ENCODE assay signal across 1 cellular context in genomic region chr6:39471954-39472659, GRCh38.
TF ChIP-seq lines count a peak whose summit lies in the region.

No MANE protein-coding gene starts in this region.

TF ChIP-seq in GM12878, 131 proteins besides CTCF, POLR2A, EP300 and RAD21 (continued from another document):
- TF ChIP-seq RAD51 (IDR thresholded peaks at IDR 0.05), result 0 out of 2 replicates have a peak, but pooled peaks have one; percentile 15
TF ChIP-seq in GM12878: peak in this region for 2.
